In the genomic region with DNA sequence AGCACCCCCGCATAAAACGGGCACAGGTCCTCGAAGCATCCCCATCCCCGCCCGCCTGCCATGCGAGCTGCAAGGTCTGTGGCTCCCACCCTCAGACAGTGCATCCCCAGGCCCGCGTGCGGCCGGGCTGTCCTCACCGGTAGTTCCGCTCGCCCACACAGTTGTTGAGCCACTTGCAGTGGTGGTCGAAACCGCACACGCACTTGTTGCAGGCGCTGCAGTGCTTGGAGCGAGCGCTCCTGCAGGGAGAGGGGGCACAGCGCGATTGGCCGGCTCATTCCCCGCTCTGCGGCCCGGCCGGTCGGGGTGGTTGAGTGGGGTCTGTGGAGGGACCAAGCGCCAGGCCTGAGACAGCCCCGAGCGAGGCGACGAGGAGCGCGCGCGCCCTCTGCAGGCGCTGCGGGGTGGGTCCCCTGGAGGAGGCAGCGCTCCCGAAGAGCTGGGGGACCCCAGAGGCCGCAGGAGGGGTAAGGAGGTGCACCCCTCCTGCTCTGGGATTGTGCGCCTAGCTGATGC, we compare ENCODE assay signal across 7 cellular contexts. TPM values are rescaled to one million over a fixed set of nuclear protein-coding genes. Genes with fewer than 3 reads are reported as not detected.
A peak's percentile ranks its signal among the peaks of the same experiment; 100 is the strongest.
DNase-seq lines count a peak whose midpoint lies in the region; ATAC-seq and TF ChIP-seq lines count a peak whose summit lies in the region.

No MANE protein-coding gene starts in this region.

- no peak overlapping the region for H3K4me3 Mint-ChIP-seq in activated CD8-positive, alpha-beta T cell treated with anti-CD3 and anti-CD28 coated beads for 36 hours
- no peak overlapping the region for H3K4me3 Mint-ChIP-seq in neural crest cell

- TF ChIP-seq POLR2A in esophagus squamous epithelium (IDR thresholded peaks at IDR 0.05), result no peak

- H3K36me3 Mint-ChIP-seq in activated CD8-positive, alpha-beta T cell treated with anti-CD3 and anti-CD28 coated beads for 36 hours (ENCODE audit: low read depth), result no peaks in the 10 kb centered on the region
- no peaks in the 10 kb centered on the region for H3K36me3 Mint-ChIP-seq in neural crest cell (ENCODE audit: low read depth)

- no peak for DNase-seq in HFF-Myc (ENCODE audit: extremely low read depth, low read depth)
- peak; percentile 65 for DNase-seq in activated CD8-positive, alpha-beta T cell treated with anti-CD3 and anti-CD28 coated beads for 36 hours
- no peak for DNase-seq in esophagus squamous epithelium (lab: John Stamatoyannopoulos, UW)
- DNase-seq in neural crest cell (ENCODE audit: low read depth, low spot score), result peak; percentile 76
- no peak for DNase-seq in NCI-H187 (lab: John Stamatoyannopoulos, UW)
- DNase-seq in RKO (ENCODE audit: low spot score), result no peak

- peaks cover 16% of the 10 kb centered on the region for H3K27me3 Mint-ChIP-seq in activated CD8-positive, alpha-beta T cell treated with anti-CD3 and anti-CD28 coated beads for 36 hours
- H3K27me3 Mint-ChIP-seq in neural crest cell (ENCODE audit: low read depth), result peaks cover 24% of the 10 kb centered on the region

- peak; percentile 67 for TF ChIP-seq CTCF in HFF-Myc (IDR thresholded peaks at IDR 0.05; ENCODE audit: low read depth, low read length, missing control alignments)
- peak; percentile 94 for TF ChIP-seq CTCF in activated CD8-positive, alpha-beta T cell treated with anti-CD3 and anti-CD28 coated beads for 36 hours (IDR thresholded peaks at IDR 0.05)
- TF ChIP-seq CTCF in esophagus squamous epithelium (IDR thresholded peaks at IDR 0.05), result peak; percentile 22 to 63 (median 50)
- peak; percentile 79 for TF ChIP-seq CTCF in neural crest cell (conservative IDR thresholded peaks at IDR 0.05)

- CTCF ChIA-PET in activated CD8-positive, alpha-beta T cell treated with anti-CD3 and anti-CD28 coated beads for 36 hours (lab: Charles Lee), result interaction anchor here (0.6 to 4.1 kb wide), 45 partner anchors 9 to 217 kb away, joined by 3 to 19 read pairs (median 5); a partner anchor contains a TSS

- H3K9me3 ChIP-seq in esophagus squamous epithelium, result no peaks in the 10 kb centered on the region

- H3K9me3 Mint-ChIP-seq in activated CD8-positive, alpha-beta T cell treated with anti-CD3 and anti-CD28 coated beads for 36 hours, result no peaks in the 10 kb centered on the region
- H3K9me3 Mint-ChIP-seq in neural crest cell, result no peaks in the 10 kb centered on the region

- intact Hi-C loops in activated CD8-positive, alpha-beta T cell treated with anti-CD3 and anti-CD28 coated beads for 36 hours (cut with micrococcal nuclease), result no loop called here
- intact Hi-C loops in esophagus squamous epithelium (cut with DNase I), result no loop called here

- no peak overlapping the region for H3K27ac Mint-ChIP-seq in activated CD8-positive, alpha-beta T cell treated with anti-CD3 and anti-CD28 coated beads for 36 hours
- no peak overlapping the region for H3K27ac Mint-ChIP-seq in neural crest cell (ENCODE audit: unreplicated experiment)

- H3K4me1 ChIP-seq in esophagus squamous epithelium, result peaks cover 51 to 81% (median 55%) of the 10 kb centered on the region in 3 donors

- WGBS in esophagus squamous epithelium, 2 donors, result 33 to 73% methylated on average over 12 to 15 of the region's 42 CpGs

- no peak overlapping the region for H3K27ac ChIP-seq in esophagus squamous epithelium

- no peaks in the 10 kb centered on the region for H3K36me3 ChIP-seq in esophagus squamous epithelium

- POLR2A ChIA-PET in activated CD8-positive, alpha-beta T cell treated with anti-CD3 and anti-CD28 coated beads for 36 hours (lab: Charles Lee), result interaction anchor here (0.6 to 1.0 kb wide), 2 partner anchors 17 to 130 kb away, joined by 4 read pairs; no protein-coding TSS in a partner anchor

- peaks cover 0 to 5% (median 0%) of the 10 kb centered on the region in 4 donors for H3K27me3 ChIP-seq in esophagus squamous epithelium

- H3K4me1 Mint-ChIP-seq in activated CD8-positive, alpha-beta T cell treated with anti-CD3 and anti-CD28 coated beads for 36 hours (ENCODE audit: low read depth), result peaks cover under 1% of the 10 kb centered on the region
- H3K4me1 Mint-ChIP-seq in neural crest cell, result peaks cover 28% of the 10 kb centered on the region

- H3K4me3 ChIP-seq in HFF-Myc (replicated peaks; ENCODE audit: low read depth, low read length) (no peak overlapping the region), esophagus squamous epithelium (peak overlapping the region in 1 of 4 donors; percentile 32)

- peak; percentile 91 for ATAC-seq in activated CD8-positive, alpha-beta T cell treated with anti-CD3 and anti-CD28 coated beads for 36 hours
- ATAC-seq in GM19463 (IDR thresholded peaks at IDR 0.05; ENCODE audit: unreplicated experiment), result no peak

RNA-seq across cellular contexts. Expression of a gene that starts 6.0 kb away (rescaled TPM):
- not detected for total RNA-seq in activated CD8-positive, alpha-beta T cell treated with anti-CD3 and anti-CD28 coated beads for 36 hours
- total RNA-seq in esophagus squamous epithelium, result 10 to 100 TPM in 2 of 4 donors, 1 to 10 TPM in 2; 3.0 to 26.2 (median 8.2) TPM
- total RNA-seq in neural crest cell, result 3.4 and 4.7 TPM in 2 replicates

RNA-seq across cellular contexts. Expression of a gene that starts 17.0 kb away (rescaled TPM):
- under 1 TPM; 0.54 to 0.60 TPM for total RNA-seq in activated CD8-positive, alpha-beta T cell treated with anti-CD3 and anti-CD28 coated beads for 36 hours
- total RNA-seq in esophagus squamous epithelium (10 to 100 TPM in 1 of 4 donors, 1 to 10 TPM in 3; 2.5 to 11.1 (median 3.8) TPM), neural crest cell (9.5 and 10.2 TPM in 2 replicates)

RNA-seq across cellular contexts. Expression of a gene that starts 31.6 kb away (rescaled TPM):
- 1 to 10 TPM; 1.6 to 2.3 TPM for total RNA-seq in activated CD8-positive, alpha-beta T cell treated with anti-CD3 and anti-CD28 coated beads for 36 hours
- total RNA-seq in esophagus squamous epithelium, result 10 to 100 TPM in 1 of 4 donors, 1 to 10 TPM in 3; 2.1 to 13.0 (median 6.7) TPM
- total RNA-seq in neural crest cell, result 3.8 and 4.7 TPM in 2 replicates

Comparison
In these comparisons a context has a peak if more than half of its experiments do, and no peak if none do; other contexts are left out.
1. DNase-seq: peak in activated CD8-positive, alpha-beta T cell treated with anti-CD3 and anti-CD28 coated beads for 36 hours (single experiment) and neural crest cell (single experiment); none in HFF-Myc (single experiment), esophagus squamous epithelium (single experiment), NCI-H187 (0 of 2) and RKO (single experiment).
2. Peak in every context shown above with its lines, with median percentiles within 50 percentile points of each other: CTCF ChIP-seq.